In the genomic region with DNA sequence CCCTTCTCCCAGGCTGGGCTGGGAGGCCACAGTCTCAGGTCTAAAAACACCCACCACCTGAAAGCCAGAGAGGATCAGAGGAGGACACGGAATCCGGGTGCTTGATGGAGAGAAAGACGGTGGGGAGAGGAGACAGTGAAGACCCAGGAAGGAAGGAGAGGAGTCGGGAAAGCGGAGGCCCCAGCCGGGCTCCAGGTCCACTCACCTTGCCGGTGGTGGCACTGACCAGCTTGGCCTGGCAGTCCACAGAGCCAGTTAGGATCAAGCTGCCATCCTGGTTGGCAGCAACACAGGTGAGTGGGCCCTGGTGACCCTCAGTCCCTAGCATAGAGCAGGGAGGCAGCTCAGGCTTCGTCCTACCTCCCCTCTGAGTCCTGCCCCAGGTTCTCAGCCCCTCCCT, we compare ENCODE assay signal across 29 cellular contexts. TPM values are rescaled to one million over a fixed set of nuclear protein-coding genes. Genes with fewer than 3 reads are reported as not detected.
DNase-seq lines count a peak whose midpoint lies in the region; FAIRE-seq and TF ChIP-seq lines count a peak whose summit lies in the region.
"Had no signal": no experiment of that assay in that cellular context is flagged by ENCODE, and none has a peak within 500 bp of the region (broad histone marks: within the 10 kb centered on the region; RNA-seq: fewer than 3 reads in every experiment).

No MANE protein-coding gene starts in this region.

- H3K4me1 ChIP-seq in BLaER1 treated with 17β-estradiol and CSF1 and Interleukin-3, amounts not matched to agents 10 nM and 100 nM: peaks cover 44 to 80% (median 67%) of the 10 kb centered on the region in 10 experiments
- H3K4me1 ChIP-seq in thyroid gland: peaks cover 8 to 15% of the 10 kb centered on the region in 2 donors

- 89 to 90% methylated on average over 8 of the region's 8 CpGs for WGBS in thyroid gland, 2 donors

- no peaks in the 10 kb centered on the region for H3K9me3 Mint-ChIP-seq in endothelial cell (ENCODE audit: unreplicated experiment)
- H3K9me3 Mint-ChIP-seq: activated naive CD8-positive, alpha-beta T cell treated with anti-CD3 and anti-CD28 coated beads, Interleukin-2, amount 50 U/mL, for 24 hours; neural progenitor cell; T-cell had no signal

- no peaks in the 10 kb centered on the region for H3K9me3 ChIP-seq in BLaER1 treated with 17β-estradiol and CSF1 and Interleukin-3, amounts not matched to agents 10 nM and 100 nM (replicated peaks in 1 of 11)
- H3K9me3 ChIP-seq in thyroid gland: no peaks in the 10 kb centered on the region
- H3K9me3 ChIP-seq: BLaER1, body of pancreas, lower lobe of right lung, mucosa of descending colon, Peyer's patch, sigmoid colon, SJSA1, tibial artery had no signal

- no peak for TF ChIP-seq POLR2A in thyroid gland (IDR thresholded peaks at IDR 0.05)

- POLR2A ChIA-PET in RWPE1 (lab: Yijun Ruan, JAX; ENCODE audit: low non-redundant PET): interaction anchor here (0.5 to 1.4 kb wide), 2 partner anchors 21 to 580 kb away, joined by 4 to 8 read pairs; no protein-coding TSS in a partner anchor

- peak overlapping the region in 4 of 11 experiments; percentile 15 to 82 (median 56); a peak in 4 of 22 replicates for H3K27ac ChIP-seq in BLaER1 treated with 17β-estradiol and CSF1 and Interleukin-3, amounts not matched to agents 10 nM and 100 nM
- H3K27ac ChIP-seq in RWPE1: peak overlapping the region; percentile 33; the same call in 1 of the 2 replicates
- H3K27ac ChIP-seq in thyroid gland: no peak overlapping the region
- H3K27ac ChIP-seq: BLaER1, body of pancreas, neural progenitor cell, SJSA1, tibial artery had no signal

- H3K4me1 Mint-ChIP-seq in endothelial cell (ENCODE audit: unreplicated experiment): peaks cover 16% of the 10 kb centered on the region

- no peak overlapping the region for H3K27ac Mint-ChIP-seq in endothelial cell (ENCODE audit: unreplicated experiment)
- H3K27ac Mint-ChIP-seq: activated naive CD8-positive, alpha-beta T cell treated with anti-CD3 and anti-CD28 coated beads, Interleukin-2, amount 50 U/mL, for 24 hours; neural progenitor cell had no signal

- peak overlapping the region; percentile 44 for H3K4me3 Mint-ChIP-seq in endothelial cell (ENCODE audit: unreplicated experiment)
- H3K4me3 Mint-ChIP-seq: activated naive CD8-positive, alpha-beta T cell treated with anti-CD3 and anti-CD28 coated beads, Interleukin-2, amount 50 U/mL, for 24 hours; neural progenitor cell; T-cell had no signal

- peaks cover 0 to 76% (median 34%) of the 10 kb centered on the region in 11 experiments; a peak in 17 of 22 replicates for H4K20me1 ChIP-seq in BLaER1 treated with 17β-estradiol and CSF1 and Interleukin-3, amounts not matched to agents 10 nM and 100 nM

- no peak for FAIRE-seq in urothelium cell line (lab: Jason Lieb, UNC)
- FAIRE-seq: GM18507 had no signal

- H3K4me2 ChIP-seq in BLaER1 treated with 17β-estradiol and CSF1 and Interleukin-3, amounts not matched to agents 10 nM and 100 nM: no peak overlapping the region; a peak in 1 of 22 replicates
- H3K4me2 ChIP-seq: BLaER1, neural progenitor cell had no signal

- peaks cover 25% of the 10 kb centered on the region for H3K36me3 Mint-ChIP-seq in endothelial cell (ENCODE audit: low read depth, unreplicated experiment)

- no peak overlapping the region for H3K4me3 ChIP-seq in BLaER1 treated with 17β-estradiol and CSF1 and Interleukin-3, amounts not matched to agents 10 nM and 100 nM
- no peak overlapping the region for H3K4me3 ChIP-seq in thyroid gland (replicated peaks in 1 of 3)
- H3K4me3 ChIP-seq: BLaER1, body of pancreas, lower lobe of right lung, mucosa of descending colon, neural progenitor cell, Peyer's patch, sigmoid colon, SJSA1, tibial artery had no signal

- intact Hi-C loops in posterior vena cava (cut with DNase I): no loop called here
- intact Hi-C loops in thyroid gland (cut with DNase I): loop anchor here (10.0 kb wide), 2 partner anchors 51 to 299 kb away; a partner anchor contains a TSS

- peaks cover 49 to 67% (median 59%) of the 10 kb centered on the region in 11 experiments for H3K36me3 ChIP-seq in BLaER1 treated with 17β-estradiol and CSF1 and Interleukin-3, amounts not matched to agents 10 nM and 100 nM
- H3K36me3 ChIP-seq in thyroid gland: peaks cover 34 to 35% of the 10 kb centered on the region in 2 donors
- H3K36me3 ChIP-seq: neural progenitor cell had no signal

- CTCF ChIA-PET in RWPE1 (lab: Yijun Ruan, JAX): no interaction called here

- TF ChIP-seq CTCF in RWPE1 (conservative IDR thresholded peaks at IDR 0.05; ENCODE audit: low read depth) (no peak), endothelial cell (IDR thresholded peaks at IDR 0.05; ENCODE audit: unreplicated experiment) (no peak), thyroid gland (IDR thresholded peaks at IDR 0.05) (no peak)

- no peak for DNase-seq in RWPE1 (ENCODE audit: low spot score)
- no peak for DNase-seq in endothelial cell (ENCODE audit: low spot score)
- peak; percentile 53 for DNase-seq in posterior vena cava (ENCODE audit: low spot score)
- DNase-seq in NCI-H2171 treated with DMSO at 0.1 percent for 48 hours (lab: John Stamatoyannopoulos, UW): no peak
- no peak for DNase-seq in urothelium cell line (ENCODE audit: low spot score)
- DNase-seq in thyroid gland: no peak
- DNase-seq: activated CD4-positive, alpha-beta T cell treated with anti-CD3 and anti-CD28 coated beads, Interleukin-2, amount 50 U/mL, for 48 hours; activated effector memory CD4-positive, alpha-beta T cell treated with anti-CD3 and anti-CD28 coated beads, Interleukin-2, amount 50 U/mL, for 16 hours; activated naive CD8-positive, alpha-beta T cell treated with anti-CD3 and anti-CD28 coated beads, Interleukin-2, amount 50 U/mL, for 24 hours; DND-41; KBM-7; lower lobe of right lung; NCI-H1105 treated with DMSO at 0.1 percent for 48 hours; NCI-H2029 treated with DMSO at 0.1 percent for 48 hours; NCI-H226; NCI-H69; stimulated activated naive CD4-positive, alpha-beta T cell treated with Interleukin-2 at 50 U/mL for 16 hours; T-cell had no signal

- peak overlapping the region in 8 of 11 experiments; percentile 5 to 62 (median 28); a peak in 7 of 22 replicates for H3K9ac ChIP-seq in BLaER1 treated with 17β-estradiol and CSF1 and Interleukin-3, amounts not matched to agents 10 nM and 100 nM
- H3K9ac ChIP-seq: BLaER1, neural progenitor cell had no signal

- H3K27me3 ChIP-seq in BLaER1 treated with 17β-estradiol and CSF1 and Interleukin-3, amounts not matched to agents 10 nM and 100 nM: no peaks in the 10 kb centered on the region
- H3K27me3 ChIP-seq in thyroid gland: no peaks in the 10 kb centered on the region
- H3K27me3 ChIP-seq: BLaER1, body of pancreas, neural progenitor cell, Peyer's patch, sigmoid colon, SJSA1, tibial artery had no signal

- peaks cover 14% of the 10 kb centered on the region for H3K27me3 Mint-ChIP-seq in endothelial cell (ENCODE audit: unreplicated experiment)
- H3K27me3 Mint-ChIP-seq: activated naive CD8-positive, alpha-beta T cell treated with anti-CD3 and anti-CD28 coated beads, Interleukin-2, amount 50 U/mL, for 24 hours; T-cell had no signal

RNA-seq across cellular contexts. Expression of a gene that starts 4.3 kb away (rescaled TPM):
- total RNA-seq in endothelial cell (ENCODE audit: unreplicated experiment): 67.6 TPM
- 10 to 100 TPM; 43.3 to 45.0 TPM for total RNA-seq in posterior vena cava
- total RNA-seq in thyroid gland: 100 to 1,000 TPM in 3 of 4 donors, 10 to 100 TPM in 1; 86.9 to 175 (median 121) TPM

RNA-seq across cellular contexts. Expression of a gene that starts 4.7 kb away (rescaled TPM):
- total RNA-seq in endothelial cell (ENCODE audit: unreplicated experiment) (31.7 TPM), posterior vena cava (10 to 100 TPM; 29.8 to 45.3 TPM), thyroid gland (100 to 1,000 TPM in 1 of 4 donors, 10 to 100 TPM in 3; 57.0 to 110 (median 81.8) TPM)

RNA-seq across cellular contexts. Expression of a gene that starts 4.8 kb away (rescaled TPM):
- total RNA-seq in endothelial cell (ENCODE audit: unreplicated experiment) (0.77 TPM), posterior vena cava (1 to 10 TPM; 1.2 to 4.2 TPM), thyroid gland (1 to 10 TPM in 2 of 4 donors, under 1 TPM in 2; 0.63 to 2.1 (median 1.4) TPM)
- total RNA-seq: fibroblast of villous mesenchyme had no signal

RNA-seq across cellular contexts. Expression of a gene that starts 26.7 kb away (rescaled TPM):
- total RNA-seq in endothelial cell (ENCODE audit: unreplicated experiment) (78.5 TPM), posterior vena cava (100 to 1,000 TPM; 191 to 195 TPM), thyroid gland (100 to 1,000 TPM; 272 to 341 (median 287) TPM)

RNA-seq across cellular contexts. Expression of a gene that starts 48.6 kb away (rescaled TPM):
- total RNA-seq in endothelial cell (ENCODE audit: unreplicated experiment) (468 TPM), posterior vena cava (100 to 1,000 TPM; 258 to 291 TPM), thyroid gland (100 to 1,000 TPM; 157 to 219 (median 170) TPM)
